1 cellular context compared by ENCODE assay signal in genomic region chr2:219160186-219161017, GRCh38.
TF ChIP-seq lines count a peak whose summit lies in the region.

Gene NHEJ1, minus strand, starts transcription at chr2:219160815. Its CDS starts 2,453 bp downstream, at chr2:219158362.

TF ChIP-seq in K562, 482 proteins besides CTCF, POLR2A, EP300 and RAD21 (continued from another document and continues in another):
- TF ChIP-seq, protein P1, sequence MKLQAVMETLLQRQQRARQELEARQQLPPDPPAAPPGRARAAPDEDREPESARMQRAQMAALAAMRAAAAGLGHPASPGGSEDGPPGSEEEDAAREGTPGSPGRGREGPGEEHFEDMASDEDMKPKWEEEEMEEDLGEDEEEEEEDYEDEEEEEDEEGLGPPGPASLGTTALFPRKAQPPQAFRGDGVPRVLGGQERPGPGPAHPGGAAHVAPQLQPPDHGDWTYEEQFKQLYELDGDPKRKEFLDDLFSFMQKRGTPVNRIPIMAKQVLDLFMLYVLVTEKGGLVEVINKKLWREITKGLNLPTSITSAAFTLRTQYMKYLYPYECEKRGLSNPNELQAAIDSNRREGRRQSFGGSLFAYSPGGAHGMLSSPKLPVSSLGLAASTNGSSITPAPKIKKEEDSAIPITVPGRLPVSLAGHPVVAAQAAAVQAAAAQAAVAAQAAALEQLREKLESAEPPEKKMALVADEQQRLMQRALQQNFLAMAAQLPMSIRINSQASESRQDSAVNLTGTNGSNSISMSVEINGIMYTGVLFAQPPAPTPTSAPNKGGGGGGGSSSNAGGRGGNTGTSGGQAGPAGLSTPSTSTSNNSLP (IDR thresholded peaks at IDR 0.05; ENCODE audit: borderline replicate concordance, low read depth, low read length) = no peak
- TF ChIP-seq ZNF324 (CRISPR knock-in tag; IDR thresholded peaks at IDR 0.05) (no peak), MCM7 (IDR thresholded peaks at IDR 0.05) (no peak), ZNF785 (CRISPR knock-in tag; IDR thresholded peaks at IDR 0.05) (no peak), ZNF717 (CRISPR knock-in tag; IDR thresholded peaks at IDR 0.05) (no peak), IFI16 (CRISPR knock-in tag; IDR thresholded peaks at IDR 0.05) (no peak), ZBTB12 (CRISPR knock-in tag; IDR thresholded peaks at IDR 0.05) (no peak), MCM2 (IDR thresholded peaks at IDR 0.05; ENCODE audit: low read depth) (no peak), HOXB6 (CRISPR knock-in tag; IDR thresholded peaks at IDR 0.05; ENCODE audit: borderline replicate concordance) (no peak), NR1H2 (CRISPR knock-in tag; IDR thresholded peaks at IDR 0.05) (no peak), GABPA (tag; conservative IDR thresholded peaks at IDR 0.05; ENCODE audit: low read depth) (no peak), DDX20 (tag; IDR thresholded peaks at IDR 0.05; ENCODE audit: low read depth) (no peak), CHCHD3 (CRISPR knock-in tag; IDR thresholded peaks at IDR 0.05) (no peak), BRCA1 (IDR thresholded peaks at IDR 0.05) (no peak), BRCA1 (CRISPR knock-in tag; IDR thresholded peaks at IDR 0.05) (no peak), KDM5B (IDR thresholded peaks at IDR 0.05; ENCODE audit: insufficient replicate concordance, low read depth, low read length) (peak; percentile 88), HMG20B (CRISPR knock-in tag; IDR thresholded peaks at IDR 0.05) (no peak), ZNF586 (CRISPR knock-in tag; conservative IDR thresholded peaks at IDR 0.05) (no peak), ATF4 (CRISPR knock-in tag; IDR thresholded peaks at IDR 0.05) (no peak), SAP30 (IDR thresholded peaks at IDR 0.05; ENCODE audit: borderline replicate concordance, insufficient read depth, low read depth, low read length, poor library complexity, severe bottlenecking) (peak; percentile 34), ZNF217 (CRISPR knock-in tag; IDR thresholded peaks at IDR 0.05) (no peak), SMAD1 (IDR thresholded peaks at IDR 0.05; ENCODE audit: low read depth, low read length, partially characterized antibody) (no peak), ZNF408 (CRISPR knock-in tag; IDR thresholded peaks at IDR 0.05; ENCODE audit: low read depth) (no peak), ZNF444 (CRISPR knock-in tag; IDR thresholded peaks at IDR 0.05) (no peak), ZBTB1 (CRISPR knock-in tag; IDR thresholded peaks at IDR 0.05; ENCODE audit: borderline replicate concordance, low read depth) (peak; percentile 61; the same call in 1 of the 2 replicates), ZNF507 (tag; conservative IDR thresholded peaks at IDR 0.05) (no peak), SOX6 (IDR thresholded peaks at IDR 0.05) (0 out of 2 replicates have a peak, but pooled peaks have one; percentile 17), FOXK2 (conservative IDR thresholded peaks at IDR 0.05 in 1 of 2, IDR thresholded peaks at IDR 0.05 in 1 of 2; ENCODE audit: low read depth in 2 of 2) (no peak), CTBP1 (IDR thresholded peaks at IDR 0.05; ENCODE audit: borderline replicate concordance) (peak; percentile 20; the same call in 1 of the 2 replicates), ZNF311 (CRISPR knock-in tag; IDR thresholded peaks at IDR 0.05) (no peak), ZNF134 (CRISPR knock-in tag; conservative IDR thresholded peaks at IDR 0.05) (no peak), ESRRB (CRISPR knock-in tag; IDR thresholded peaks at IDR 0.05; ENCODE audit: borderline replicate concordance) (no peak), ZNF764 (CRISPR knock-in tag; IDR thresholded peaks at IDR 0.05; ENCODE audit: low read depth) (no peak), PPARD (CRISPR knock-in tag; IDR thresholded peaks at IDR 0.05) (no peak), STAG1 (CRISPR knock-in tag; IDR thresholded peaks at IDR 0.05; ENCODE audit: borderline replicate concordance) (peak; percentile 77; the same call in 1 of the 2 replicates), VEZF1 (CRISPR knock-in tag; IDR thresholded peaks at IDR 0.05) (peak; percentile 83), LEF1 (IDR thresholded peaks at IDR 0.05) (no peak), RB1 (IDR thresholded peaks at IDR 0.05; ENCODE audit: low read depth) (peak; percentile 64), USF1 (CRISPR knock-in tag; IDR thresholded peaks at IDR 0.05) (no peak), RUNX1 (IDR thresholded peaks at IDR 0.05; ENCODE audit: low read depth) (no peak), GTF2E2 (tag; IDR thresholded peaks at IDR 0.05) (no peak), ERF (CRISPR knock-in tag; IDR thresholded peaks at IDR 0.05) (no peak), KLF13 (tag; IDR thresholded peaks at IDR 0.05; ENCODE audit: borderline replicate concordance, low read depth) (no peak), MIER1 (IDR thresholded peaks at IDR 0.05; ENCODE audit: low read depth) (no peak), HSF4 (CRISPR knock-in tag; IDR thresholded peaks at IDR 0.05; ENCODE audit: borderline replicate concordance) (no peak), CREB1 (IDR thresholded peaks at IDR 0.05) (no peak), CREB1 (CRISPR knock-in tag; IDR thresholded peaks at IDR 0.05) (no peak), ZC3H4 (CRISPR knock-in tag; IDR thresholded peaks at IDR 0.05; ENCODE audit: borderline replicate concordance) (no peak), HMG20A (CRISPR knock-in tag; conservative IDR thresholded peaks at IDR 0.05) (no peak), EWSR1 (IDR thresholded peaks at IDR 0.05; ENCODE audit: borderline replicate concordance, low read depth, partially characterized antibody) (no peak), KDM4B (IDR thresholded peaks at IDR 0.05; ENCODE audit: borderline replicate concordance in 2 of 2, low read depth in 1 of 2) (0 out of 4 replicates have a peak, but pooled peaks of 1 of the 2 experiments have one; percentile 42), KAT8 (IDR thresholded peaks at IDR 0.05; ENCODE audit: low read depth) (no peak), TARDBP (IDR thresholded peaks at IDR 0.05) (no peak), CBFA2T2 (conservative IDR thresholded peaks at IDR 0.05) (no peak), FOXJ2 (tag; IDR thresholded peaks at IDR 0.05) (no peak), SIX5 (IDR thresholded peaks at IDR 0.05; ENCODE audit: borderline replicate concordance in 1 of 2, insufficient read depth in 1 of 2, low read depth in 1 of 2, low read length in 2 of 2) (no peak), MCM3 (IDR thresholded peaks at IDR 0.05) (no peak), JUN (IDR thresholded peaks at IDR 0.05; ENCODE audit: borderline replicate concordance, low read depth, low read length) (no peak), JUN (CRISPR knock-in tag; IDR thresholded peaks at IDR 0.05; ENCODE audit: borderline replicate concordance) (no peak), MAZ (CRISPR knock-in tag; conservative IDR thresholded peaks at IDR 0.05 in 1 of 2, IDR thresholded peaks at IDR 0.05 in 1 of 2) (peak; percentile 83 to 84), MYBL2 (IDR thresholded peaks at IDR 0.05; ENCODE audit: low read depth) (no peak), MYBL2 (CRISPR knock-in tag; IDR thresholded peaks at IDR 0.05; ENCODE audit: borderline replicate concordance) (no peak), FOXA1 (IDR thresholded peaks at IDR 0.05; ENCODE audit: borderline replicate concordance) (no peak), LCOR (CRISPR knock-in tag; IDR thresholded peaks at IDR 0.05) (peak; percentile 41), SUPT5H (IDR thresholded peaks at IDR 0.05) (peak; percentile 86)
- TF ChIP-seq, protein P2, sequence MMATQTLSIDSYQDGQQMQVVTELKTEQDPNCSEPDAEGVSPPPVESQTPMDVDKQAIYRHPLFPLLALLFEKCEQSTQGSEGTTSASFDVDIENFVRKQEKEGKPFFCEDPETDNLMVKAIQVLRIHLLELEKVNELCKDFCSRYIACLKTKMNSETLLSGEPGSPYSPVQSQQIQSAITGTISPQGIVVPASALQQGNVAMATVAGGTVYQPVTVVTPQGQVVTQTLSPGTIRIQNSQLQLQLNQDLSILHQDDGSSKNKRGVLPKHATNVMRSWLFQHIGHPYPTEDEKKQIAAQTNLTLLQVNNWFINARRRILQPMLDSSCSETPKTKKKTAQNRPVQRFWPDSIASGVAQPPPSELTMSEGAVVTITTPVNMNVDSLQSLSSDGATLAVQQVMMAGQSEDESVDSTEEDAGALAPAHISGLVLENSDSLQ (IDR thresholded peaks at IDR 0.05) = no peak
- TF ChIP-seq, protein P3, sequence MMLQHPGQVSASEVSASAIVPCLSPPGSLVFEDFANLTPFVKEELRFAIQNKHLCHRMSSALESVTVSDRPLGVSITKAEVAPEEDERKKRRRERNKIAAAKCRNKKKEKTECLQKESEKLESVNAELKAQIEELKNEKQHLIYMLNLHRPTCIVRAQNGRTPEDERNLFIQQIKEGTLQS (IDR thresholded peaks at IDR 0.05) = no peak
- TF ChIP-seq, protein P3 (CRISPR knock-in tag; conservative IDR thresholded peaks at IDR 0.05) = no peak
- TF ChIP-seq, protein P4, sequence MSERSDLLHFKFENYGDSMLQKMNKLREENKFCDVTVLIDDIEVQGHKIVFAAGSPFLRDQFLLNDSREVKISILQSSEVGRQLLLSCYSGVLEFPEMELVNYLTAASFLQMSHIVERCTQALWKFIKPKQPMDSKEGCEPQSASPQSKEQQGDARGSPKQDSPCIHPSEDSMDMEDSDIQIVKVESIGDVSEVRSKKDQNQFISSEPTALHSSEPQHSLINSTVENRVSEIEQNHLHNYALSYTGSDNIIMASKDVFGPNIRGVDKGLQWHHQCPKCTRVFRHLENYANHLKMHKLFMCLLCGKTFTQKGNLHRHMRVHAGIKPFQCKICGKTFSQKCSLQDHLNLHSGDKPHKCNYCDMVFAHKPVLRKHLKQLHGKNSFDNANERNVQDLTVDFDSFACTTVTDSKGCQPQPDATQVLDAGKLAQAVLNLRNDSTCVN (CRISPR knock-in tag; IDR thresholded peaks at IDR 0.05) = no peak
- TF ChIP-seq, protein P5, sequence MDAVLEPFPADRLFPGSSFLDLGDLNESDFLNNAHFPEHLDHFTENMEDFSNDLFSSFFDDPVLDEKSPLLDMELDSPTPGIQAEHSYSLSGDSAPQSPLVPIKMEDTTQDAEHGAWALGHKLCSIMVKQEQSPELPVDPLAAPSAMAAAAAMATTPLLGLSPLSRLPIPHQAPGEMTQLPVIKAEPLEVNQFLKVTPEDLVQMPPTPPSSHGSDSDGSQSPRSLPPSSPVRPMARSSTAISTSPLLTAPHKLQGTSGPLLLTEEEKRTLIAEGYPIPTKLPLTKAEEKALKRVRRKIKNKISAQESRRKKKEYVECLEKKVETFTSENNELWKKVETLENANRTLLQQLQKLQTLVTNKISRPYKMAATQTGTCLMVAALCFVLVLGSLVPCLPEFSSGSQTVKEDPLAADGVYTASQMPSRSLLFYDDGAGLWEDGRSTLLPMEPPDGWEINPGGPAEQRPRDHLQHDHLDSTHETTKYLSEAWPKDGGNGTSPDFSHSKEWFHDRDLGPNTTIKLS (IDR thresholded peaks at IDR 0.05; ENCODE audit: borderline replicate concordance, low read depth) = no peak
- TF ChIP-seq, protein P6, sequence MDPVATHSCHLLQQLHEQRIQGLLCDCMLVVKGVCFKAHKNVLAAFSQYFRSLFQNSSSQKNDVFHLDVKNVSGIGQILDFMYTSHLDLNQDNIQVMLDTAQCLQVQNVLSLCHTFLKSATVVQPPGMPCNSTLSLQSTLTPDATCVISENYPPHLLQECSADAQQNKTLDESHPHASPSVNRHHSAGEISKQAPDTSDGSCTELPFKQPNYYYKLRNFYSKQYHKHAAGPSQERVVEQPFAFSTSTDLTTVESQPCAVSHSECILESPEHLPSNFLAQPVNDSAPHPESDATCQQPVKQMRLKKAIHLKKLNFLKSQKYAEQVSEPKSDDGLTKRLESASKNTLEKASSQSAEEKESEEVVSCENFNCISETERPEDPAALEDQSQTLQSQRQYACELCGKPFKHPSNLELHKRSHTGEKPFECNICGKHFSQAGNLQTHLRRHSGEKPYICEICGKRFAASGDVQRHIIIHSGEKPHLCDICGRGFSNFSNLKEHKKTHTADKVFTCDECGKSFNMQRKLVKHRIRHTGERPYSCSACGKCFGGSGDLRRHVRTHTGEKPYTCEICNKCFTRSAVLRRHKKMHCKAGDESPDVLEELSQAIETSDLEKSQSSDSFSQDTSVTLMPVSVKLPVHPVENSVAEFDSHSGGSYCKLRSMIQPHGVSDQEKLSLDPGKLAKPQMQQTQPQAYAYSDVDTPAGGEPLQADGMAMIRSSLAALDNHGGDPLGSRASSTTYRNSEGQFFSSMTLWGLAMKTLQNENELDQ (CRISPR knock-in tag; IDR thresholded peaks at IDR 0.05; ENCODE audit: borderline replicate concordance) = no peak
